Comparison of ENCODE assay signal across 17 cellular contexts in genomic region chr15:63715818-63716217, GRCh38.
A peak's percentile ranks its signal among the peaks of the same experiment; 100 is the strongest.
DNase-seq lines count a peak whose midpoint lies in the region; ATAC-seq and TF ChIP-seq lines count a peak whose summit lies in the region.
"Had no signal": no experiment of that assay in that cellular context is flagged by ENCODE, and none has a peak within 500 bp of the region (broad histone marks: within the 10 kb centered on the region; RNA-seq: fewer than 3 reads in every experiment).

No MANE protein-coding gene starts in this region.

- no peak for TF ChIP-seq EP300 in SK-N-SH (IDR thresholded peaks at IDR 0.05; ENCODE audit: borderline replicate concordance in 1 of 2, low read depth in 1 of 2, low read length in 1 of 2)

- no peaks in the 10 kb centered on the region for H3K27me3 ChIP-seq in SK-N-SH (ENCODE audit: insufficient read depth)

- peaks cover 0 to 2% of the 10 kb centered on the region in 2 experiments; a peak in 1 of 4 replicates for H3K4me1 ChIP-seq in SK-N-SH (ENCODE audit: control insufficient read depth in 1 of 2, insufficient read depth in 2 of 2, low read depth in 1 of 2, low read length in 1 of 2)

- H3K36me3 Mint-ChIP-seq in effector memory CD8-positive, alpha-beta T cell (ENCODE audit: insufficient read depth), result peaks cover 47% of the 10 kb centered on the region
- peaks cover 41% of the 10 kb centered on the region for H3K36me3 Mint-ChIP-seq in stimulated activated memory B cell treated with anti-CD40 and anti-IgM and Interleukin-4, amounts not matched to agents 10 μg/mL and 1 μg/mL and 100 μg/mL, for 72 hours

- H3K9me3 Mint-ChIP-seq in effector memory CD8-positive, alpha-beta T cell, result no peaks in the 10 kb centered on the region
- no peaks in the 10 kb centered on the region for H3K9me3 Mint-ChIP-seq in stimulated activated memory B cell treated with anti-CD40 and anti-IgM and Interleukin-4, amounts not matched to agents 10 μg/mL and 1 μg/mL and 100 μg/mL, for 72 hours
- H3K9me3 Mint-ChIP-seq: activated naive CD4-positive, alpha-beta T cell treated with anti-CD3 and anti-CD28 coated beads, Interleukin-2, amount 50 U/mL, for 72 hours; natural killer cell treated with Interleukin-12 subunit alpha and Interleukin-12 subunit beta and Interleukin-15 and Interleukin-18, amount 100 ng/mL, for 72 hours had no signal

- no peak for TF ChIP-seq RAD21 in SK-N-SH (IDR thresholded peaks at IDR 0.05; ENCODE audit: low read length)

- ATAC-seq in SK-N-SH treated with all-trans-retinoic acid at 6 μM for 48 hours (peak; percentile 58), sciatic nerve (no peak)
- no peak for ATAC-seq in effector memory CD8-positive, alpha-beta T cell (replicated peaks)
- ATAC-seq in stimulated activated memory B cell treated with anti-CD40 and anti-IgM and Interleukin-4, amounts not matched to agents 10 μg/mL and 1 μg/mL and 100 μg/mL, for 72 hours, result no peak
- ATAC-seq: activated naive CD4-positive, alpha-beta T cell treated with anti-CD3 and anti-CD28 coated beads, Interleukin-2, amount 50 U/mL, for 72 hours; natural killer cell treated with Interleukin-12 subunit alpha and Interleukin-12 subunit beta and Interleukin-15 and Interleukin-18, amount 100 ng/mL, for 72 hours had no signal

- intact Hi-C loops in sciatic nerve (cut with DNase I), result no loop called here

- no peak overlapping the region for H3K9ac ChIP-seq in SK-N-SH

- CTCF ChIA-PET in SK-N-SH (lab: Yijun Ruan, JAX), result interaction anchor here (0.8 to 1.4 kb wide), 3 partner anchors 105 to 330 kb away, joined by 3 to 4 read pairs (median 3); partner anchors contain the start of gene DAPK2

- no peak overlapping the region for H2AFZ ChIP-seq in SK-N-SH (ENCODE audit: low read depth)

- H3K27ac ChIP-seq in SK-N-SH (ENCODE audit: low read depth in 2 of 2, low read length in 1 of 2), result peak overlapping the region in 1 of 2 experiments; percentile 50; a peak in 2 of 4 replicates
- H3K27ac ChIP-seq: VCaP had no signal

- DNase-seq in SK-N-SH (no peak), MV-4-11 (lab: John Stamatoyannopoulos, UW) (peak; percentile 29), NCI-H146 (lab: John Stamatoyannopoulos, UW) (no peak), sciatic nerve (ENCODE audit: low spot score) (no peak)
- no peak for DNase-seq in effector memory CD8-positive, alpha-beta T cell
- DNase-seq in activated naive CD4-positive, alpha-beta T cell (lab: John Stamatoyannopoulos, UW), result no peak
- DNase-seq: KG1; NCI-H1694; OCI-M1; retina; stimulated activated CD4-positive, alpha-beta T cell treated with anti-CD3 and anti-CD28 coated beads, Interleukin-2, amount 100 ng/mL, for 24 hours; stimulated activated CD8-positive, alpha-beta memory T cell treated with anti-CD3 and anti-CD28 coated beads, Interleukin-4, amount 100 ng/mL, for 48 hours had no signal

- H3F3A ChIP-seq in SK-N-SH (replicated peaks; ENCODE audit: insufficient read depth), result peaks cover 9% of the 10 kb centered on the region

- peaks cover 8 to 19% of the 10 kb centered on the region in 2 donors for H3K4me1 Mint-ChIP-seq in effector memory CD8-positive, alpha-beta T cell (ENCODE audit: low read depth in 2 of 2)
- peaks cover 21% of the 10 kb centered on the region for H3K4me1 Mint-ChIP-seq in stimulated activated memory B cell treated with anti-CD40 and anti-IgM and Interleukin-4, amounts not matched to agents 10 μg/mL and 1 μg/mL and 100 μg/mL, for 72 hours

- H3K79me2 ChIP-seq in SK-N-SH (ENCODE audit: insufficient read depth), result no peaks in the 10 kb centered on the region

- H3K36me3 ChIP-seq in SK-N-SH (replicated peaks in 1 of 2; ENCODE audit: control insufficient read depth in 1 of 2, insufficient read depth in 2 of 2, low read length in 1 of 2), result peaks cover 29 to 44% of the 10 kb centered on the region in 2 experiments

- POLR2A ChIA-PET in SK-N-SH (lab: Yijun Ruan, JAX), result no interaction called here

- no peak overlapping the region for H3K4me3 Mint-ChIP-seq in effector memory CD8-positive, alpha-beta T cell
- H3K4me3 Mint-ChIP-seq in stimulated activated memory B cell treated with anti-CD40 and anti-IgM and Interleukin-4, amounts not matched to agents 10 μg/mL and 1 μg/mL and 100 μg/mL, for 72 hours, result no peak overlapping the region
- H3K4me3 Mint-ChIP-seq: natural killer cell treated with Interleukin-12 subunit alpha and Interleukin-12 subunit beta and Interleukin-15 and Interleukin-18, amount 100 ng/mL, for 72 hours had no signal

- no peaks in the 10 kb centered on the region for H3K9me3 ChIP-seq in SK-N-SH

- H3K27ac Mint-ChIP-seq in effector memory CD8-positive, alpha-beta T cell, result peak overlapping the region; percentile 6 to 76
- peak overlapping the region; percentile 73 for H3K27ac Mint-ChIP-seq in stimulated activated memory B cell treated with anti-CD40 and anti-IgM and Interleukin-4, amounts not matched to agents 10 μg/mL and 1 μg/mL and 100 μg/mL, for 72 hours
- H3K27ac Mint-ChIP-seq: activated naive CD4-positive, alpha-beta T cell treated with anti-CD3 and anti-CD28 coated beads, Interleukin-2, amount 50 U/mL, for 72 hours had no signal

- H4K20me1 ChIP-seq in SK-N-SH (ENCODE audit: insufficient read depth), result no peaks in the 10 kb centered on the region

- no peak overlapping the region for H3K4me2 ChIP-seq in SK-N-SH

- no peaks in the 10 kb centered on the region for H3K9me2 ChIP-seq in SK-N-SH

- no peak overlapping the region for H3K4me3 ChIP-seq in SK-N-SH (ENCODE audit: low read depth in 2 of 2, low read length in 1 of 2)

- H3K27me3 Mint-ChIP-seq in effector memory CD8-positive, alpha-beta T cell, result no peaks in the 10 kb centered on the region
- H3K27me3 Mint-ChIP-seq in stimulated activated memory B cell treated with anti-CD40 and anti-IgM and Interleukin-4, amounts not matched to agents 10 μg/mL and 1 μg/mL and 100 μg/mL, for 72 hours, result no peaks in the 10 kb centered on the region
- H3K27me3 Mint-ChIP-seq: natural killer cell treated with Interleukin-12 subunit alpha and Interleukin-12 subunit beta and Interleukin-15 and Interleukin-18, amount 100 ng/mL, for 72 hours had no signal

- TF ChIP-seq CTCF in SK-N-SH (IDR thresholded peaks at IDR 0.05), result no peak

- WGBS in SK-N-SH (ENCODE audit: low lambda C conversion rate), result 40% methylated on average over 4 of the region's 5 CpGs

TF ChIP-seq in SK-N-SH treated with all-trans-retinoic acid at 6 μM for 48 hours, 23 proteins besides CTCF, POLR2A, EP300 and RAD21 (continues in another document):
- TF ChIP-seq SNAI2 (CRISPR knock-in tag; IDR thresholded peaks at IDR 0.05) (no peak), CSRNP3 (CRISPR knock-in tag; IDR thresholded peaks at IDR 0.05) (no peak), ARNTL (CRISPR knock-in tag; IDR thresholded peaks at IDR 0.05; ENCODE audit: borderline replicate concordance, low read depth) (no peak), ISL1 (CRISPR knock-in tag; IDR thresholded peaks at IDR 0.05) (no peak), CREB5 (CRISPR knock-in tag; IDR thresholded peaks at IDR 0.05; ENCODE audit: low read depth) (no peak)

TF ChIP-seq in SK-N-SH, 30 proteins besides CTCF, POLR2A, EP300 and RAD21:
- no peak for TF ChIP-seq GABPA (IDR thresholded peaks at IDR 0.05; ENCODE audit: low read depth)
- TF ChIP-seq YY1 (IDR thresholded peaks at IDR 0.05; ENCODE audit: low read depth), result no peak
- no peak for TF ChIP-seq MXI1 (IDR thresholded peaks at IDR 0.05; ENCODE audit: low read depth, low read length)
- TF ChIP-seq RFX5 (IDR thresholded peaks at IDR 0.05; ENCODE audit: low read length), result no peak
- TF ChIP-seq ELF1 (IDR thresholded peaks at IDR 0.05), result no peak
- no peak for TF ChIP-seq SMC3 (IDR thresholded peaks at IDR 0.05; ENCODE audit: low read depth, low read length)
